In the genomic region with DNA sequence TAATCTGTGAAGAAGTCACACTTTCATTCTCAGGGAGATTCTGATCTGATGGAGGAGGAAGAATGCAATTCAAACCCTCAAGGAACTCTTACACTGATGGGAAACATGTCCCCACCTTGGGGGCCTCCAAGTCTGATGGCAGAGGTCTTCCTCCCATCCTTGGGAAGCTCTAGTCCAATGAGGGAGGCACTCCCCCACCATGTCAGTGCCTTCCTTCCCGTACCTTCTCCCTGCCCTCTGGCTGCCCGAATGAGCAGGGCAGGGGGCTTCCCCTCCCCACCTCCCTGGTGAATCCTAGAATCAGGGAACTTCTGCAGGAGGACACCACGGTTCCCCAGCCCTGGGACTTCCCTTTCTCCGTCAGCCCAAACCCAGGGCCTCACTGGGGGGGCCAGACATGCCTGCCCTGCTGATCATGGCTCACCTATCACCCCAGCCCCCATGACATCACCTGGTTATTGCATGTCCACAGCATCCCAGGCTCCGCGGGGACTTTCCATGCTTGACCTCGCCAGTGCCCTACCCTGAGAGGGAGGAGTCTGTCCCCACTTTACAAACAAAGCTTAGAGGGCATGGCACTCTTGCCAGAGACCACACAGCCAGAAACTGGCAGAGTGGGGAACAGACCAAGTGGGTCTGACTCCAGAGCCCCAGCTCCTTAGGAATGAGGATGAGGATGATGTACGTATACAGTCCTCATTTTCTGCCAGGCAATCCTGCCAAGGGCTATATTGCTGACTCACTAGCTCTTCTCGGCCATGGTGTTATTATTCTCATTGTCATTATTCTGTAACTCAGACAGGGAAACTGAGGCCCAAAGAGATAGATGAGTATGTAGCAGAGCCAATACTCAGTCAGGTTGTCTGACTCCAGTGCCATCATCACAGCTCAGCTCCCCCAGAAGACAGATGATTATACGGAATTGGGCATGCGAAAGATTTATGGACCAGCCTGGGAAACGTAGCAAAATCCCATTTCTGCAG, we compare ENCODE assay signal across 14 cellular contexts. TPM values are rescaled to one million over a fixed set of nuclear protein-coding genes. Genes with fewer than 3 reads are reported as not detected.
DNase-seq lines count a peak whose midpoint lies in the region; ATAC-seq, FAIRE-seq and TF ChIP-seq lines count a peak whose summit lies in the region.
"Had no signal": no experiment of that assay in that cellular context is flagged by ENCODE, and none has a peak within 500 bp of the region (broad histone marks: within the 10 kb centered on the region; RNA-seq: fewer than 3 reads in every experiment).

No MANE protein-coding gene starts in this region.

- CTCF ChIA-PET in CD8-positive, alpha-beta memory T cell (lab: Charles Lee): interaction anchor here (0.5 to 2.7 kb wide), 4 partner anchors 12 to 32 kb away, joined by 3 to 10 read pairs (median 4); no protein-coding TSS in a partner anchor

- H3K4me1 ChIP-seq in right cardiac atrium (ENCODE audit: control insufficient read depth, insufficient read depth, low read length) (peaks cover 9% of the 10 kb centered on the region), left ventricle myocardium inferior (peaks cover 45% of the 10 kb centered on the region), astrocyte (ENCODE audit: insufficient read depth, low read length) (peaks cover 38% of the 10 kb centered on the region), mesenchymal stem cell (ENCODE audit: control insufficient read depth, insufficient read depth, low read depth, low read length) (peaks cover 24% of the 10 kb centered on the region), upper lobe of right lung (peaks cover 46% of the 10 kb centered on the region)
- no peaks in the 10 kb centered on the region for H3K4me1 ChIP-seq in CD8-positive, alpha-beta memory T cell (ENCODE audit: insufficient read depth, low read length)

- WGBS in right cardiac atrium: 68% methylated on average over 12 of the region's 12 CpGs
- 82% methylated on average over 12 of the region's 12 CpGs for WGBS in mesenchymal stem cell

- intact Hi-C loops in right cardiac atrium (cut with DNase I): no loop called here
- intact Hi-C loops in left ventricle myocardium inferior (cut with micrococcal nuclease): no loop called here
- intact Hi-C loops in upper lobe of right lung (cut with DNase I): no loop called here

- no peaks in the 10 kb centered on the region for H4K20me1 ChIP-seq in astrocyte (ENCODE audit: insufficient read depth, low read length)

- H3K79me1 ChIP-seq in mesenchymal stem cell (replicated peaks; ENCODE audit: low read length, poor library complexity, severe bottlenecking): no peaks in the 10 kb centered on the region

- POLR2A ChIA-PET in CD8-positive, alpha-beta memory T cell (lab: Charles Lee): no interaction called here

- H2BK12ac ChIP-seq in mesenchymal stem cell (ENCODE audit: low read length in 2 of 2): peak overlapping the region; percentile 59 to 98

- no peak overlapping the region for H3K23ac ChIP-seq in mesenchymal stem cell (ENCODE audit: low read length in 2 of 2)

- no peak overlapping the region for H2BK5ac ChIP-seq in mesenchymal stem cell (ENCODE audit: low read depth, low read length, poor library complexity, severe bottlenecking)

- peak overlapping the region; percentile 34 for H3K4me3 Mint-ChIP-seq in astrocyte (ENCODE audit: unreplicated experiment)
- no peak overlapping the region for H3K4me3 Mint-ChIP-seq in CD8-positive, alpha-beta memory T cell
- H3K4me3 Mint-ChIP-seq: IgD-negative memory B cell had no signal

- peak overlapping the region; percentile 86 for H4K91ac ChIP-seq in mesenchymal stem cell (ENCODE audit: low read length)

- H4K8ac ChIP-seq in mesenchymal stem cell (ENCODE audit: low read length): peak overlapping the region; percentile 4

- H3K4me2 ChIP-seq in astrocyte (ENCODE audit: low read length) (no peak overlapping the region), mesenchymal stem cell (ENCODE audit: low read length, poor library complexity, severe bottlenecking) (no peak overlapping the region)

- H3K27ac ChIP-seq in right cardiac atrium (ENCODE audit: low read length): no peak overlapping the region
- no peak overlapping the region for H3K27ac ChIP-seq in left ventricle myocardium inferior (replicated peaks)
- H3K27ac ChIP-seq in astrocyte (ENCODE audit: low read depth, low read length): no peak overlapping the region
- H3K27ac ChIP-seq in mesenchymal stem cell (ENCODE audit: low read length, poor library complexity, severe bottlenecking): no peak overlapping the region
- H3K27ac ChIP-seq in upper lobe of right lung: peak overlapping the region; percentile 24
- H3K27ac ChIP-seq in CD8-positive, alpha-beta memory T cell (ENCODE audit: low read depth, low read length): no peak overlapping the region

- H2BK120ac ChIP-seq in mesenchymal stem cell (ENCODE audit: low read depth, low read length): no peak overlapping the region

- no peaks in the 10 kb centered on the region for H3K36me3 Mint-ChIP-seq in astrocyte (ENCODE audit: low read depth, unreplicated experiment)
- H3K36me3 Mint-ChIP-seq in CD8-positive, alpha-beta memory T cell: no peaks in the 10 kb centered on the region
- H3K36me3 Mint-ChIP-seq: IgD-negative memory B cell had no signal

- H2AK5ac ChIP-seq in mesenchymal stem cell (ENCODE audit: low read length, severe bottlenecking): peak overlapping the region; percentile 6

- ATAC-seq in right cardiac atrium (no peak), upper lobe of right lung (peak; percentile 19), HG02884 (IDR thresholded peaks at IDR 0.05; ENCODE audit: unreplicated experiment) (no peak)
- ATAC-seq: PC-3 had no signal

- H3K36me3 ChIP-seq in left ventricle myocardium inferior: no peaks in the 10 kb centered on the region
- H3K36me3 ChIP-seq in astrocyte (ENCODE audit: insufficient read depth, low read length): no peaks in the 10 kb centered on the region
- no peaks in the 10 kb centered on the region for H3K36me3 ChIP-seq in mesenchymal stem cell (ENCODE audit: control insufficient read depth in 1 of 2, insufficient read depth in 2 of 2, low read depth in 1 of 2, low read length in 2 of 2)
- H3K36me3 ChIP-seq in upper lobe of right lung: no peaks in the 10 kb centered on the region
- H3K36me3 ChIP-seq in CD8-positive, alpha-beta memory T cell (ENCODE audit: insufficient read depth, low read length): no peaks in the 10 kb centered on the region

- peak overlapping the region in 1 of 2 experiments; percentile 61 for H3K14ac ChIP-seq in mesenchymal stem cell (ENCODE audit: low read length in 2 of 2)

- peak overlapping the region; percentile 20 to 47 for H3K4ac ChIP-seq in mesenchymal stem cell (ENCODE audit: low read depth in 1 of 2, low read length in 2 of 2)

- DNase-seq in right cardiac atrium (peak in 2 of 3 donors; percentile 50 to 61), left ventricle myocardium inferior (no peak), astrocyte (ENCODE audit: low read depth) (no peak), mesenchymal stem cell (peak; percentile 47), upper lobe of right lung (no peak), pons (ENCODE audit: low spot score) (no peak)
- no peak for DNase-seq in CD8-positive, alpha-beta memory T cell
- DNase-seq: NCI-H2107, PC-3, retina had no signal

- H3K9ac ChIP-seq in astrocyte (ENCODE audit: low read length) (no peak overlapping the region), mesenchymal stem cell (ENCODE audit: low read length) (peak overlapping the region; percentile 58)

- H3K9me3 ChIP-seq in right cardiac atrium (ENCODE audit: control insufficient read depth, low read length): no peaks in the 10 kb centered on the region
- no peaks in the 10 kb centered on the region for H3K9me3 ChIP-seq in left ventricle myocardium inferior (replicated peaks)
- H3K9me3 ChIP-seq in astrocyte (ENCODE audit: insufficient read depth, low read depth, low read length): no peaks in the 10 kb centered on the region
- no peaks in the 10 kb centered on the region for H3K9me3 ChIP-seq in mesenchymal stem cell (ENCODE audit: control insufficient read depth, low read length)
- no peaks in the 10 kb centered on the region for H3K9me3 ChIP-seq in upper lobe of right lung
- no peaks in the 10 kb centered on the region for H3K9me3 ChIP-seq in CD8-positive, alpha-beta memory T cell (ENCODE audit: low read length)

- TF ChIP-seq CTCF in left ventricle myocardium inferior (IDR thresholded peaks at IDR 0.05; ENCODE audit: borderline replicate concordance): no peak
- TF ChIP-seq CTCF in astrocyte (IDR thresholded peaks at IDR 0.05; ENCODE audit: insufficient read depth, low read depth, low read length): no peak
- no peak for TF ChIP-seq CTCF in upper lobe of right lung (IDR thresholded peaks at IDR 0.05)

- H3K4me1 Mint-ChIP-seq in astrocyte (ENCODE audit: low read depth, unreplicated experiment): peaks cover 15% of the 10 kb centered on the region
- peaks cover 4 to 11% (median 5%) of the 10 kb centered on the region in 3 donors for H3K4me1 Mint-ChIP-seq in CD8-positive, alpha-beta memory T cell

- H3K18ac ChIP-seq in mesenchymal stem cell (ENCODE audit: low read depth in 1 of 2, low read length in 2 of 2): peak overlapping the region; percentile 48 to 90

- no peaks in the 10 kb centered on the region for H3K9me3 Mint-ChIP-seq in astrocyte (ENCODE audit: unreplicated experiment)
- H3K9me3 Mint-ChIP-seq in CD8-positive, alpha-beta memory T cell: no peaks in the 10 kb centered on the region
- H3K9me3 Mint-ChIP-seq: IgD-negative memory B cell had no signal

- H3K27ac Mint-ChIP-seq in astrocyte (ENCODE audit: unreplicated experiment): no peak overlapping the region
- H3K27ac Mint-ChIP-seq in CD8-positive, alpha-beta memory T cell: peak overlapping the region in 2 of 8 donors; percentile 19 to 30
- H3K27ac Mint-ChIP-seq: IgD-negative memory B cell had no signal

- peak overlapping the region; percentile 86 for H2BK15ac ChIP-seq in mesenchymal stem cell (ENCODE audit: low read depth, poor library complexity, severe bottlenecking)

- FAIRE-seq in astrocyte (lab: Jason Lieb, UNC): no peak

- H2AFZ ChIP-seq in astrocyte (ENCODE audit: low read depth, low read length) (no peak overlapping the region), mesenchymal stem cell (ENCODE audit: low read depth, low read length) (no peak overlapping the region)

- H3K27me3 ChIP-seq in right cardiac atrium (ENCODE audit: control insufficient read depth, insufficient read depth) (no peaks in the 10 kb centered on the region), left ventricle myocardium inferior (ENCODE audit: low read depth) (no peaks in the 10 kb centered on the region), astrocyte (ENCODE audit: insufficient read depth, low read length) (no peaks in the 10 kb centered on the region), mesenchymal stem cell (ENCODE audit: control insufficient read depth in 1 of 2, insufficient read depth in 1 of 2, low read length in 2 of 2) (no peaks in the 10 kb centered on the region), upper lobe of right lung (no peaks in the 10 kb centered on the region)
- no peaks in the 10 kb centered on the region for H3K27me3 ChIP-seq in CD8-positive, alpha-beta memory T cell (ENCODE audit: insufficient read depth, low read length, poor library complexity, severe bottlenecking)

- no peaks in the 10 kb centered on the region for H3K79me2 ChIP-seq in astrocyte (ENCODE audit: insufficient read depth, low read length)

- H3K4me3 ChIP-seq in right cardiac atrium (ENCODE audit: low read length): no peak overlapping the region
- H3K4me3 ChIP-seq in left ventricle myocardium inferior: no peak overlapping the region
- H3K4me3 ChIP-seq in astrocyte (ENCODE audit: insufficient read depth, low read depth, low read length): no peak overlapping the region
- H3K4me3 ChIP-seq in mesenchymal stem cell (ENCODE audit: insufficient read depth in 1 of 2, low read depth in 1 of 2, low read length in 2 of 2): no peak overlapping the region
- no peak overlapping the region for H3K4me3 ChIP-seq in upper lobe of right lung
- no peak overlapping the region for H3K4me3 ChIP-seq in CD8-positive, alpha-beta memory T cell (ENCODE audit: low read length)

- H3K27me3 Mint-ChIP-seq in astrocyte (ENCODE audit: low read depth, unreplicated experiment): no peaks in the 10 kb centered on the region
- no peaks in the 10 kb centered on the region for H3K27me3 Mint-ChIP-seq in CD8-positive, alpha-beta memory T cell

RNA-seq across cellular contexts. Expression of gene BCL3, which starts 9.6 kb away (rescaled TPM):
- total RNA-seq in right cardiac atrium: 10 to 100 TPM; 14.9 to 39.4 (median 17.9) TPM
- polyA plus RNA-seq in right cardiac atrium: 25.8 TPM
- 15.0 TPM for total RNA-seq in left ventricle myocardium inferior
- total RNA-seq in astrocyte: 16.9 and 17.3 TPM in 2 replicates
- polyA plus RNA-seq in mesenchymal stem cell (2013, experiment 1 of 2): 48.8 TPM
- polyA plus RNA-seq in mesenchymal stem cell (2013, experiment 2 of 2): 47.7 TPM
- total RNA-seq in upper lobe of right lung: 87.4 TPM
- 10 to 100 TPM; 30.5 to 33.9 TPM for total RNA-seq in CD8-positive, alpha-beta memory T cell
- 9.8 TPM for polyA plus RNA-seq in CD8-positive, alpha-beta memory T cell

RNA-seq across cellular contexts. Expression of gene CBLC, which starts 38.8 kb away (rescaled TPM):
- total RNA-seq in right cardiac atrium (not detected), left ventricle myocardium inferior (not detected), astrocyte (not detected in 2 replicates), upper lobe of right lung (3.2 TPM)
- polyA plus RNA-seq in right cardiac atrium: not detected
- not detected for polyA plus RNA-seq in mesenchymal stem cell (2013, experiment 1 of 2)
- not detected for polyA plus RNA-seq in mesenchymal stem cell (2013, experiment 2 of 2)
- total RNA-seq in CD8-positive, alpha-beta memory T cell: not detected
- polyA plus RNA-seq in CD8-positive, alpha-beta memory T cell: not detected
- total RNA-seq: mesenteric fat pad had no signal
- polyA plus RNA-seq: IgD-negative memory B cell had no signal

RNA-seq across cellular contexts. Expression of gene CEACAM16, which starts 39.9 kb away (rescaled TPM):
- not detected for total RNA-seq in right cardiac atrium
- not detected for polyA plus RNA-seq in right cardiac atrium
- not detected for total RNA-seq in left ventricle myocardium inferior
- 0.14 TPM in 1 of 2 replicates, not detected in the other for total RNA-seq in astrocyte
- polyA plus RNA-seq in mesenchymal stem cell (2013, experiment 1 of 2): not detected
- polyA plus RNA-seq in mesenchymal stem cell (2013, experiment 2 of 2): not detected
- total RNA-seq in upper lobe of right lung: not detected
- total RNA-seq in CD8-positive, alpha-beta memory T cell: not detected
- not detected for polyA plus RNA-seq in CD8-positive, alpha-beta memory T cell
- total RNA-seq: mesenteric fat pad, PC-3, ureter had no signal
- polyA plus RNA-seq: IgD-negative memory B cell had no signal

Comparison
In these comparisons a context has a peak if more than half of its experiments do, and no peak if none do; other contexts are left out.
1. DNase-seq: peak in right cardiac atrium (2 of 3) and mesenchymal stem cell (single experiment); none in left ventricle myocardium inferior (single experiment), astrocyte (single experiment), upper lobe of right lung (single experiment), CD8-positive, alpha-beta memory T cell (0 of 5) and pons (single experiment).